In genomic region chr5:460413-460700, GRCh38 we compare ENCODE assay signal across 17 cellular contexts. TPM values are rescaled to one million over a fixed set of nuclear protein-coding genes. Genes with fewer than 3 reads are reported as not detected.
DNase-seq lines count a peak whose midpoint lies in the region; ATAC-seq lines count a peak whose summit lies in the region.
"Had no signal": no experiment of that assay in that cellular context is flagged by ENCODE, and none has a peak within 500 bp of the region (broad histone marks: within the 10 kb centered on the region; RNA-seq: fewer than 3 reads in every experiment).

No MANE protein-coding gene starts in this region.

- DNase-seq in activated naive CD4-positive, alpha-beta T cell treated with anti-CD3 and anti-CD28 coated beads, Interleukin-2, amount 50 U/mL, for 72 hours (ENCODE audit: low spot score in 2 of 2): peak in 1 of 2 donors; percentile 47
- no peak for DNase-seq in activated naive CD4-positive, alpha-beta T cell (lab: John Stamatoyannopoulos, UW)
- DNase-seq in T-helper 17 cell (no peak), cortex of kidney (lab: John Stamatoyannopoulos, UW) (no peak), NCI-H1417 (lab: John Stamatoyannopoulos, UW) (no peak)
- peak; percentile 18 for DNase-seq in activated naive CD8-positive, alpha-beta T cell treated with anti-CD3 and anti-CD28 coated beads, Interleukin-2, amount 10 ng/mL, durations not matched to agents 7 days and 5 days
- DNase-seq in stimulated activated naive B cell treated with anti-CD40 and anti-IgM and Interleukin-4, amounts not matched to agents 10 μg/mL and 1 μg/mL and 100 μg/mL, for 72 hours: no peak
- DNase-seq: effector memory CD4-positive, alpha-beta T cell; esophagus squamous epithelium; islet precursor cell; NCI-H187; NCI-H526 treated with DMSO at 0.1 percent for 48 hours; stimulated activated CD4-positive, alpha-beta T cell treated with anti-CD3 and anti-CD28 coated beads, Interleukin-12 subunit alpha, Interleukin-12 subunit beta, amount 100 ng/mL, for 4 hours; substantia nigra had no signal

- no peak for ATAC-seq in activated naive CD4-positive, alpha-beta T cell treated with anti-CD3 and anti-CD28 coated beads, Interleukin-2, amount 50 U/mL, for 72 hours
- ATAC-seq in T-helper 17 cell: no peak
- ATAC-seq in activated naive CD8-positive, alpha-beta T cell treated with anti-CD3 and anti-CD28 coated beads, Interleukin-2, amount 10 ng/mL, durations not matched to agents 7 days and 5 days (ENCODE audit: low read depth): no peak
- ATAC-seq in stimulated activated naive B cell treated with anti-CD40 and anti-IgM and Interleukin-4, amounts not matched to agents 10 μg/mL and 1 μg/mL and 100 μg/mL, for 72 hours (replicated peaks): no peak
- ATAC-seq: gastroesophageal sphincter, SK-N-SH treated with all-trans-retinoic acid at 6 μM for 48 hours had no signal

- H3K4me1 Mint-ChIP-seq in T-helper 17 cell: peaks cover 21% of the 10 kb centered on the region
- H3K4me1 Mint-ChIP-seq in activated naive CD8-positive, alpha-beta T cell treated with anti-CD3 and anti-CD28 coated beads, Interleukin-2, amount 10 ng/mL, durations not matched to agents 7 days and 5 days: peaks cover 31% of the 10 kb centered on the region
- H3K4me1 Mint-ChIP-seq in stimulated activated naive B cell treated with anti-CD40 and anti-IgM and Interleukin-4, amounts not matched to agents 10 μg/mL and 1 μg/mL and 100 μg/mL, for 72 hours: peaks cover 50 to 86% of the 10 kb centered on the region in 2 donors

- peaks cover 37 to 62% of the 10 kb centered on the region in 2 donors for H3K36me3 Mint-ChIP-seq in activated naive CD4-positive, alpha-beta T cell treated with anti-CD3 and anti-CD28 coated beads, Interleukin-2, amount 50 U/mL, for 72 hours
- peaks cover 16% of the 10 kb centered on the region for H3K36me3 Mint-ChIP-seq in T-helper 17 cell (ENCODE audit: low read depth)
- H3K36me3 Mint-ChIP-seq in activated naive CD8-positive, alpha-beta T cell treated with anti-CD3 and anti-CD28 coated beads, Interleukin-2, amount 10 ng/mL, durations not matched to agents 7 days and 5 days: peaks cover 41% of the 10 kb centered on the region
- H3K36me3 Mint-ChIP-seq in stimulated activated naive B cell treated with anti-CD40 and anti-IgM and Interleukin-4, amounts not matched to agents 10 μg/mL and 1 μg/mL and 100 μg/mL, for 72 hours: peaks cover 87 to 91% of the 10 kb centered on the region in 2 donors

- no peaks in the 10 kb centered on the region for H3K9me3 ChIP-seq in T-helper 17 cell (ENCODE audit: control insufficient read depth, low read length, poor library complexity, severe bottlenecking)
- H3K9me3 ChIP-seq: esophagus squamous epithelium, gastroesophageal sphincter had no signal

- peak overlapping the region; percentile 92 to 98 for H3K27ac Mint-ChIP-seq in activated naive CD4-positive, alpha-beta T cell treated with anti-CD3 and anti-CD28 coated beads, Interleukin-2, amount 50 U/mL, for 72 hours
- peak overlapping the region; percentile 67 for H3K27ac Mint-ChIP-seq in T-helper 17 cell
- peak overlapping the region; percentile 7 for H3K27ac Mint-ChIP-seq in activated naive CD8-positive, alpha-beta T cell treated with anti-CD3 and anti-CD28 coated beads, Interleukin-2, amount 10 ng/mL, durations not matched to agents 7 days and 5 days
- H3K27ac Mint-ChIP-seq in stimulated activated naive B cell treated with anti-CD40 and anti-IgM and Interleukin-4, amounts not matched to agents 10 μg/mL and 1 μg/mL and 100 μg/mL, for 72 hours: peak overlapping the region; percentile 99

- no peak overlapping the region for H3K4me3 Mint-ChIP-seq in T-helper 17 cell
- no peak overlapping the region for H3K4me3 Mint-ChIP-seq in activated naive CD8-positive, alpha-beta T cell treated with anti-CD3 and anti-CD28 coated beads, Interleukin-2, amount 10 ng/mL, durations not matched to agents 7 days and 5 days
- peak overlapping the region; percentile 72 to 80 for H3K4me3 Mint-ChIP-seq in stimulated activated naive B cell treated with anti-CD40 and anti-IgM and Interleukin-4, amounts not matched to agents 10 μg/mL and 1 μg/mL and 100 μg/mL, for 72 hours
- H3K4me3 Mint-ChIP-seq: CD14-positive monocyte had no signal

- no peaks in the 10 kb centered on the region for H3K9me3 Mint-ChIP-seq in activated naive CD4-positive, alpha-beta T cell treated with anti-CD3 and anti-CD28 coated beads, Interleukin-2, amount 50 U/mL, for 72 hours
- H3K9me3 Mint-ChIP-seq in activated naive CD8-positive, alpha-beta T cell treated with anti-CD3 and anti-CD28 coated beads, Interleukin-2, amount 10 ng/mL, durations not matched to agents 7 days and 5 days: no peaks in the 10 kb centered on the region
- peaks cover 7 to 17% of the 10 kb centered on the region in 2 donors for H3K9me3 Mint-ChIP-seq in stimulated activated naive B cell treated with anti-CD40 and anti-IgM and Interleukin-4, amounts not matched to agents 10 μg/mL and 1 μg/mL and 100 μg/mL, for 72 hours
- H3K9me3 Mint-ChIP-seq: CD14-positive monocyte had no signal

- POLR2A ChIA-PET in activated naive CD8-positive, alpha-beta T cell treated with anti-CD3 and anti-CD28 coated beads, Interleukin-2, amount 10 ng/mL, durations not matched to agents 7 days and 5 days (lab: Charles Lee): no interaction called here

- no peaks in the 10 kb centered on the region for H3K27me3 Mint-ChIP-seq in T-helper 17 cell
- H3K27me3 Mint-ChIP-seq in activated naive CD8-positive, alpha-beta T cell treated with anti-CD3 and anti-CD28 coated beads, Interleukin-2, amount 10 ng/mL, durations not matched to agents 7 days and 5 days: no peaks in the 10 kb centered on the region
- H3K27me3 Mint-ChIP-seq in stimulated activated naive B cell treated with anti-CD40 and anti-IgM and Interleukin-4, amounts not matched to agents 10 μg/mL and 1 μg/mL and 100 μg/mL, for 72 hours: no peaks in the 10 kb centered on the region

RNA-seq across cellular contexts. Expression of gene EXOC3, which starts 17.4 kb away (rescaled TPM):
- total RNA-seq in activated naive CD4-positive, alpha-beta T cell treated with anti-CD3 and anti-CD28 coated beads, Interleukin-2, amount 50 U/mL, for 72 hours: 100 to 1,000 TPM in 1 of 2 donors, 10 to 100 TPM in 1; 83.8 to 101 TPM
- 10 to 100 TPM; 71.3 to 86.3 TPM for total RNA-seq in T-helper 17 cell
- total RNA-seq in activated naive CD8-positive, alpha-beta T cell treated with anti-CD3 and anti-CD28 coated beads, Interleukin-2, amount 10 ng/mL, durations not matched to agents 7 days and 5 days: 10 to 100 TPM; 72.4 to 77.5 TPM

Comparison
In these comparisons a context has a peak if more than half of its experiments do, and no peak if none do; other contexts are left out.
1. H3K27ac Mint-ChIP-seq: peak in every context shown above with its lines; median percentile 99 in stimulated activated naive B cell treated with anti-CD40 and anti-IgM and Interleukin-4, amounts not matched to agents 10 μg/mL and 1 μg/mL and 100 μg/mL, for 72 hours; 95 in activated naive CD4-positive, alpha-beta T cell treated with anti-CD3 and anti-CD28 coated beads, Interleukin-2, amount 50 U/mL, for 72 hours; 67 in T-helper 17 cell; 7 in activated naive CD8-positive, alpha-beta T cell treated with anti-CD3 and anti-CD28 coated beads, Interleukin-2, amount 10 ng/mL, durations not matched to agents 7 days and 5 days.
2. H3K4me3 Mint-ChIP-seq: peak in stimulated activated naive B cell treated with anti-CD40 and anti-IgM and Interleukin-4, amounts not matched to agents 10 μg/mL and 1 μg/mL and 100 μg/mL, for 72 hours (2 of 2); none in T-helper 17 cell (single experiment) and activated naive CD8-positive, alpha-beta T cell treated with anti-CD3 and anti-CD28 coated beads, Interleukin-2, amount 10 ng/mL, durations not matched to agents 7 days and 5 days (single experiment).